ENCODE assay signal across 23 cellular contexts in the genomic region with DNA sequence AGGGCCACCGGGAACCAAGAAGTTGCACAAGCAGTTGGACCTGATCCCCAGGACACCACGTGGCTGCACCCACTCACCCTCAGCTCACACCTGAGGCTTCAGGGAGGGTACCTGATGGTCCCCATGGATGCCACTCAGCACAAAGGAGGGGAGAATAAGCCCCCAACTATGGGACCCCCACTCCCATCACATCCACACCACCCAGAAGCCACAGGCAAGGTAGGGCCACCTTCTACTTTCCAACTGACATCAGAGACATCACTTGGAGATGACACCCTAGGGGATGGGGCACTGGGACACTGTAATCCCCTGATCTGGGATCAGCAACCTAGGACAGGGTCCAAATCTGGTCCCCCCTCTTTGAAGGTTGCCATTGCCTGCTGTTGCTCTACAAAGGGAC. TPM values are rescaled to one million over a fixed set of nuclear protein-coding genes. Genes with fewer than 3 reads are reported as not detected.
"Had no signal": no experiment of that assay in that cellular context is flagged by ENCODE, and none has a peak within 500 bp of the region (broad histone marks: within the 10 kb centered on the region; RNA-seq: fewer than 3 reads in every experiment).

No MANE protein-coding gene starts in this region.

RNA-seq across cellular contexts. Expression of gene RAET1L, which starts 1.3 kb away (rescaled TPM):
- total RNA-seq: activated CD4-positive, alpha-beta T cell treated with anti-CD3 and anti-CD28 coated beads for 36 hours; activated CD4-positive, alpha-beta T cell treated with anti-CD3 and anti-CD28 coated beads, Interleukin-2, amount 10 ng/mL, durations not matched to agents 7 days and 5 days; activated CD8-positive, alpha-beta memory T cell treated with anti-CD3 and anti-CD28 coated beads, Interleukin-2, amount 10 ng/mL, durations not matched to agents 7 days and 5 days; activated CD8-positive, alpha-beta T cell treated with anti-CD3 and anti-CD28 coated beads for 36 hours; activated naive CD4-positive, alpha-beta T cell treated with anti-CD3 and anti-CD28 coated beads for 36 hours; activated naive CD4-positive, alpha-beta T cell treated with anti-CD3 and anti-CD28 coated beads, Interleukin-2, amount 50 U/mL, for 72 hours; activated naive CD8-positive, alpha-beta T cell treated with anti-CD3 and anti-CD28 coated beads for 36 hours; activated T-cell treated with anti-CD3 and anti-CD28 coated beads, Interleukin-2, amount 50 U/mL, for 4 hours; activated T-cell treated with anti-CD3 and anti-CD28 coated beads, Interleukin-2, amount 50 U/mL, for 72 hours; activated T-helper 1 cell treated with anti-CD3 and anti-CD28 coated beads, Interleukin-12 subunit alpha, Interleukin-12 subunit beta, Interleukin-2, Interleukin-4 antibody, amounts not matched to agents 30 ng/mL and 10 ng/mL and 1 ng/mL, durations not matched to agents 14 hours and 24 hours and 36 hours; activated T-helper 17 cell treated with anti-CD3 and anti-CD28 coated beads, Interleukin-2, amount 50 U/mL, for 72 hours; adrenal gland; aorta; astrocyte; body of pancreas; breast epithelium; cardiac muscle cell; cerebellum; T-cell; T-helper 1 cell treated with Interleukin-12 subunit alpha and Interleukin-12 subunit beta and Interleukin-4 antibody, amounts not matched to agents 30 ng/mL and 1 ng/mL, for 36 hours; T-helper 17 cell; T-helper 2 cell treated with Interferon-gamma antibody and Interleukin-4, amounts not matched to agents 100 ng/mL and 5 ng/mL, for 36 hours; WTC11 had no signal

RNA-seq across cellular contexts. Expression of gene ULBP3, which starts 44.9 kb away (rescaled TPM):
- total RNA-seq: activated naive CD4-positive, alpha-beta T cell treated with anti-CD3 and anti-CD28 coated beads for 36 hours; activated naive CD4-positive, alpha-beta T cell treated with anti-CD3 and anti-CD28 coated beads, Interleukin-2, amount 50 U/mL, for 72 hours; activated T-helper 1 cell treated with anti-CD3 and anti-CD28 coated beads, Interleukin-12 subunit alpha, Interleukin-12 subunit beta, Interleukin-2, Interleukin-4 antibody, amounts not matched to agents 30 ng/mL and 10 ng/mL and 1 ng/mL, durations not matched to agents 14 hours and 24 hours and 36 hours had no signal
